In genomic region chrX:102067966-102068723, GRCh38 we compare ENCODE assay signal across 8 cellular contexts. TPM values are rescaled to one million over a fixed set of nuclear protein-coding genes. Genes with fewer than 3 reads are reported as not detected.
A peak's percentile ranks its signal among the peaks of the same experiment; 100 is the strongest.
DNase-seq lines count a peak whose midpoint lies in the region; ATAC-seq and TF ChIP-seq lines count a peak whose summit lies in the region.

No MANE protein-coding gene starts in this region.

- H3K27ac ChIP-seq in fibroblast of lung (ENCODE audit: insufficient read depth, low read length): no peak overlapping the region

- no peak overlapping the region for H3K4me2 ChIP-seq in fibroblast of lung (ENCODE audit: extremely low read depth, insufficient read depth, low read length)

- H3K4me1 ChIP-seq in BE2C (no peaks in the 10 kb centered on the region), fibroblast of lung (ENCODE audit: control insufficient read depth, extremely low read depth, insufficient read depth, low read length) (no peaks in the 10 kb centered on the region)

- H3K36me3 ChIP-seq in BE2C: no peaks in the 10 kb centered on the region
- no peaks in the 10 kb centered on the region for H3K36me3 ChIP-seq in fibroblast of lung (ENCODE audit: control insufficient read depth, insufficient read depth, low read length)

- no peak for ATAC-seq in HG03378 (IDR thresholded peaks at IDR 0.05; ENCODE audit: unreplicated experiment)

- TF ChIP-seq CTCF in BE2C (IDR thresholded peaks at IDR 0.05; ENCODE audit: low read depth, low read length) (peak; percentile 49), GM13976 (IDR thresholded peaks at IDR 0.05; ENCODE audit: borderline replicate concordance, control extremely low read depth, extremely low read depth, insufficient read depth, missing control alignments) (peak; percentile 26), fibroblast of lung (conservative IDR thresholded peaks at IDR 0.05 in 1 of 2, IDR thresholded peaks at IDR 0.05 in 1 of 2; ENCODE audit: low read depth in 1 of 2, low read length in 2 of 2) (peak; percentile 26 to 40)

- H3K79me2 ChIP-seq in fibroblast of lung (ENCODE audit: control insufficient read depth, insufficient read depth, low read length): no peaks in the 10 kb centered on the region

- H3K9ac ChIP-seq in fibroblast of lung (ENCODE audit: insufficient read depth, low read length): no peak overlapping the region

- H3K27me3 ChIP-seq in BE2C (no peaks in the 10 kb centered on the region), fibroblast of lung (ENCODE audit: control insufficient read depth, insufficient read depth, low read length) (no peaks in the 10 kb centered on the region)

- in situ Hi-C loops in GM13976 (cut with MboI; ENCODE audit: low sequenced_read_pairs, unreplicated experiment): no loop called here

- H4K20me1 ChIP-seq in fibroblast of lung (ENCODE audit: control insufficient read depth, extremely low read depth, insufficient read depth, low read length): no peaks in the 10 kb centered on the region

- no peaks in the 10 kb centered on the region for H3K9me3 ChIP-seq in BE2C
- H3K9me3 ChIP-seq in fibroblast of lung (ENCODE audit: control insufficient read depth, insufficient read depth, low read depth, low read length): no peaks in the 10 kb centered on the region

- DNase-seq in BE2C (peak; percentile 8), GM13976 (ENCODE audit: low spot score) (peak; percentile 7), RKO (ENCODE audit: low spot score) (peak; percentile 57), fibroblast of lung (ENCODE audit: low read depth in 2 of 2) (peak; percentile 6 to 11), COR-L47 (lab: John Stamatoyannopoulos, UW) (no peak), NCI-H1930 (lab: John Stamatoyannopoulos, UW) (no peak)
- peak; percentile 4 to 12 for DNase-seq in stimulated activated CD4-positive, alpha-beta T cell treated with anti-CD3 and anti-CD28 coated beads, Interleukin-2, amount 100 ng/mL, for 48 hours

- H3K4me3 ChIP-seq in BE2C (ENCODE audit: low read depth, low read length) (no peak overlapping the region), fibroblast of lung (replicated peaks in 1 of 4; ENCODE audit: control extremely low read depth in 1 of 4, insufficient read depth in 1 of 4, low read depth in 3 of 4, low read length in 4 of 4) (no peak overlapping the region)

- H2AFZ ChIP-seq in fibroblast of lung (ENCODE audit: low read length): no peak overlapping the region

RNA-seq across cellular contexts. Expression of gene TCEAL2, which starts 57.3 kb away (rescaled TPM):
- 0.45 TPM for polyA plus RNA-seq in BE2C (2012; ENCODE audit: insufficient read depth, insufficient read length, low read depth)
- total RNA-seq in fibroblast of lung: 0.17 and 0.26 TPM in 2 replicates
- not detected in 2 replicates for polyA plus RNA-seq in fibroblast of lung
- not detected in 2 replicates for polyA plus RNA-seq in fibroblast of lung (2012)
- polyA minus RNA-seq in fibroblast of lung (ENCODE audit: low replicate concordance): not detected in 2 replicates

Comparison
In these comparisons a context has a peak if more than half of its experiments do, and no peak if none do; other contexts are left out.
1. DNase-seq: peak in BE2C (single experiment), GM13976 (single experiment), RKO (single experiment), fibroblast of lung (2 of 2) and stimulated activated CD4-positive, alpha-beta T cell treated with anti-CD3 and anti-CD28 coated beads, Interleukin-2, amount 100 ng/mL, for 48 hours (2 of 2); none in COR-L47 (single experiment) and NCI-H1930 (0 of 2).
2. Peak in every context shown above with its lines, with median percentiles within 50 percentile points of each other: CTCF ChIP-seq.